Comparison of ENCODE assay signal across 7 cellular contexts in the genomic region with DNA sequence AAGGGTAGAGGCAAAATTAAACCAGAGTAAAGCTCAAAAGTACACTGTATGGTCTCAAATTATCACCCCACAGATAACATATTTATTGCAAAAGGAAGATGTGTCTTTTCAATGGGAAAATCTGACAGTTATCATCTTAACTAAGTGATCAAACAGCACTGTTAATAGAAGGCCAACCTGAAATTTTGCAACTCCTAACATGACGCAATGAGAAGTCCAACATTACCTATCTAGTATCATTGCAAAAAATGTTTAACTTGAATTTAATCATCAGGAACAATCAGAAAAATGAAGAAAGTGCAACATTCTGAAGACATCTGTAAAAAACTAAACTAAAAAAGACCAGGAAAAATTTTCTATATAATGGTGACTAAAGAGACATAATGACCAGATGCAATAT.
"Had no signal": no experiment of that assay in that cellular context is flagged by ENCODE, and none has a peak within 500 bp of the region (broad histone marks: within the 10 kb centered on the region; RNA-seq: fewer than 3 reads in every experiment).

No MANE protein-coding gene starts in this region.

- FAIRE-seq: GM12878, GM12891, GM12892, GM18507, GM19239 had no signal

- DNase-seq: GDM1, GF-D8 had no signal

- ATAC-seq: GM12878 had no signal

- H3K4me3 ChIP-seq: GM12878 had no signal
